ENCODE assay signal across 23 cellular contexts in the genomic region with DNA sequence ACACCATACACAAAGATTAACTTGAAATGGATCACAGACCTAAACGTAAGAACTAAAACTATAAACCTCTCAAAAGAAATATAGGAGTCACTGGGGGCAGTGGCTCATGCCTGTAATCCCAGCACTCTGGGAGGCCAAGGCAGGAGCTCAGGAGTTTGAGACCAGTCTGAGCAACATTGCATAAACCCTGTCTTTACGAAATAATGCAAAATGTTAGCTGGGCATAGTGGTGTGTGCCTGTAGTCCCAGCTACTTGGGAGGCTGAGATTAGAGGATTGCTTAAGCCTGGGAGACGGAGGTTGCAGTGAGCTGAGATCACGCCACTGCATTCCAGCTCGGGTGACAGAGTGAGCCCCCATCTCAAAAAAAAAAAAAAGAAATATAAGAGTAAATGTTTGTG.
"Had no signal": no experiment of that assay in that cellular context is flagged by ENCODE, and none has a peak within 500 bp of the region (broad histone marks: within the 10 kb centered on the region; RNA-seq: fewer than 3 reads in every experiment).

No MANE protein-coding gene starts in this region.

- DNase-seq: stimulated activated CD4-positive, alpha-beta T cell treated with anti-CD3 and anti-CD28 coated beads, Interleukin-2, amount 100 ng/mL, for 48 hours; stimulated activated CD4-positive, alpha-beta T cell treated with anti-CD3 and anti-CD28 coated beads, Interleukin-4, amount 100 ng/mL, for 1 hour; stimulated activated CD4-positive, alpha-beta T cell treated with anti-CD3 and anti-CD28 coated beads, Interleukin-4, amount 100 ng/mL, for 24 hours; stimulated activated CD4-positive, alpha-beta T cell treated with anti-CD3 and anti-CD28 coated beads, Interleukin-4, amount 100 ng/mL, for 4 hours; stimulated activated CD8-positive, alpha-beta memory T cell treated with anti-CD3 and anti-CD28 coated beads, Interleukin-4, amount 100 ng/mL, for 48 hours; stimulated activated naive B cell treated with anti-CD40 and anti-IgM and Interleukin-4, amounts not matched to agents 10 μg/mL and 1 μg/mL and 100 μg/mL, for 72 hours; stimulated activated naive CD4-positive, alpha-beta T cell; stimulated activated naive CD4-positive, alpha-beta T cell treated with Interleukin-2 at 50 U/mL for 16 hours; stimulated activated naive CD8-positive, alpha-beta T cell treated with anti-CD3 and anti-CD28 coated beads, Interleukin-15, amount 100 ng/mL, for 72 hours; stimulated activated naive CD8-positive, alpha-beta T cell treated with anti-CD3 and anti-CD28 coated beads, Interleukin-15, Interleukin-2, amounts not matched to agents 100 U/mL and 50 U/mL, for 24 hours; stomach; substantia nigra; testis; thyroid gland; tibial artery; transverse colon; upper lobe of left lung; upper lobe of right lung; uterus had no signal

- H3K9me3 ChIP-seq: stomach, suprapubic skin, testis, thoracic aorta, thyroid gland, tibial artery, tibial nerve, transverse colon, upper lobe of left lung, upper lobe of right lung, uterus, vagina had no signal

- H3K4me3 ChIP-seq: stomach, suprapubic skin, testis, thoracic aorta, thyroid gland, tibial artery, tibial nerve, transverse colon, upper lobe of left lung, upper lobe of right lung, uterus, vagina had no signal

- H3K36me3 ChIP-seq: stomach, suprapubic skin, thoracic aorta, thyroid gland, tibial artery, tibial nerve, transverse colon, upper lobe of left lung, upper lobe of right lung, uterus, vagina had no signal

- H3K27me3 ChIP-seq: stomach, suprapubic skin, testis, thyroid gland, tibial artery, tibial nerve, transverse colon, upper lobe of left lung, upper lobe of right lung, uterus, vagina had no signal

- H3K27ac ChIP-seq: stomach, suprapubic skin, testis, thoracic aorta, thyroid gland, tibial artery, tibial nerve, transverse colon, upper lobe of left lung, upper lobe of right lung, uterus, vagina had no signal

- H3K4me1 ChIP-seq: testis, upper lobe of right lung, uterus had no signal
